Comparison of ENCODE assay signal across 27 cellular contexts in the genomic region with DNA sequence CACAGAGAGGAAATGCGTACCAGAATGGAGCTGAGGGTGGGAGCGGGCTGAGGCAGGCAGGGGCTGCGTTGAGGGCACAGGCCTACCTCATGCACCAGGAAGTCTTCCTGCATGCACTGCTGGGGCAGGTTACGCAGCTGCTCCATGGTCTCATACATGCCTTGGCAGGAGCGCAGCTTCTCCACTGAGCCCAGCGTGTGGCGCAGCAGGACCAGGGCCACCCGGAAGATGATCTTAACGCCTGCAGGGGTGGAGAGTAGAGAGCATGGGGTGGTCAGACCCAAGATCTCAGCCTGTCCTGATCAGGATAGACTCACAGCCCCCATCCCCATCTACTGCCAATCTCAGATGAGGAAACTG. TPM values are rescaled to one million over a fixed set of nuclear protein-coding genes. Genes with fewer than 3 reads are reported as not detected.
"Had no signal": no experiment of that assay in that cellular context is flagged by ENCODE, and none has a peak within 500 bp of the region (broad histone marks: within the 10 kb centered on the region; RNA-seq: fewer than 3 reads in every experiment).

No MANE protein-coding gene starts in this region.

- ATAC-seq: body of pancreas; heart right ventricle; lower lobe of right lung; stimulated activated naive CD8-positive, alpha-beta T cell treated with anti-CD3 and anti-CD28 coated beads, Interleukin-15, Interleukin-2, amounts not matched to agents 100 U/mL and 50 U/mL, for 24 hours had no signal

- H3K9me3 Mint-ChIP-seq: activated naive CD4-positive, alpha-beta T cell treated with anti-CD3 and anti-CD28 coated beads for 36 hours; dendritic cell treated with granulocyte-macrophage colony-stimulating factor and Interleukin-4, amounts not matched to agents 40 ng/mL and 50 ng/mL, for 4 days; naive B cell; neural crest cell had no signal

- H3K4me3 Mint-ChIP-seq: activated naive CD4-positive, alpha-beta T cell treated with anti-CD3 and anti-CD28 coated beads for 36 hours; dendritic cell treated with granulocyte-macrophage colony-stimulating factor and Interleukin-4, amounts not matched to agents 40 ng/mL and 50 ng/mL, for 4 days; neural crest cell had no signal

- H3K27me3 Mint-ChIP-seq: dendritic cell treated with granulocyte-macrophage colony-stimulating factor and Interleukin-4, amounts not matched to agents 40 ng/mL and 50 ng/mL, for 4 days; naive B cell; progenitor cell of endocrine pancreas had no signal

- H3K4me3 ChIP-seq: body of pancreas, cardiac muscle cell, heart right ventricle, lower lobe of right lung had no signal

- H3K9me3 ChIP-seq: body of pancreas, heart right ventricle, lower lobe of right lung had no signal

- H3K27ac ChIP-seq: body of pancreas, heart right ventricle, lower lobe of right lung had no signal

- DNase-seq: activated CD4-positive, CD25-positive, alpha-beta regulatory T cell; activated CD8-positive, alpha-beta memory T cell treated with anti-CD3 and anti-CD28 coated beads, Interleukin-2, amount 50 U/mL, for 48 hours; activated effector memory CD4-positive, alpha-beta T cell treated with Interleukin-2 at 50 U/mL for 16 hours; activated naive CD4-positive, alpha-beta T cell treated with anti-CD3 and anti-CD28 coated beads for 36 hours; activated T-cell treated with anti-CD3 and anti-CD28 coated beads, Interleukin-2, amount 50 U/mL, for 48 hours; anterior cingulate cortex; body of pancreas; effector CD4-positive, alpha-beta T cell; erythroblast; foreskin fibroblast; heart right ventricle; lower lobe of right lung; naive B cell; stimulated activated CD4-positive, alpha-beta T cell treated with anti-CD3 and anti-CD28 coated beads, Interleukin-4, amount 100 ng/mL, for 24 hours; stimulated activated naive CD8-positive, alpha-beta T cell treated with anti-CD3 and anti-CD28 coated beads, Interleukin-15, Interleukin-2, amounts not matched to agents 100 U/mL and 50 U/mL, for 24 hours; T1000 had no signal

- H3K27me3 ChIP-seq: body of pancreas, cardiac muscle cell, heart right ventricle had no signal

- H3K27ac Mint-ChIP-seq: progenitor cell of endocrine pancreas had no signal

RNA-seq across cellular contexts. Expression of gene MYL11, which starts 16.0 kb away (rescaled TPM):
- total RNA-seq: body of pancreas; cardiac muscle cell; fibroblast of lung; heart right ventricle; kidney; lower lobe of right lung; mesenteric fat pad; neural crest cell; osteocyte; subcutaneous adipose tissue; T-helper 1 cell treated with Interleukin-12 subunit alpha and Interleukin-12 subunit beta and Interleukin-4 antibody, amounts not matched to agents 30 ng/mL and 1 ng/mL, for 36 hours had no signal

RNA-seq across cellular contexts. Expression of gene SEPTIN1, which starts 23.8 kb away (rescaled TPM):
- total RNA-seq: cerebellum had no signal
